ENCODE assay signal across 26 cellular contexts in genomic region chr17:1232786-1233185, GRCh38. TPM values are rescaled to one million over a fixed set of nuclear protein-coding genes. Genes with fewer than 3 reads are reported as not detected.
A peak's percentile ranks its signal among the peaks of the same experiment; 100 is the strongest.
DNase-seq lines count a peak whose midpoint lies in the region; TF ChIP-seq lines count a peak whose summit lies in the region.
"Had no signal": no experiment of that assay in that cellular context is flagged by ENCODE, and none has a peak within 500 bp of the region (broad histone marks: within the 10 kb centered on the region; RNA-seq: fewer than 3 reads in every experiment).

No MANE protein-coding gene starts in this region.

- H3K4me3 Mint-ChIP-seq in chondrocyte (ENCODE audit: unreplicated experiment): no peak overlapping the region
- H3K4me3 Mint-ChIP-seq in progenitor cell of endocrine pancreas (ENCODE audit: low read depth): no peak overlapping the region
- H3K4me3 Mint-ChIP-seq: activated naive CD4-positive, alpha-beta T cell treated with anti-CD3 and anti-CD28 coated beads for 36 hours; memory B cell had no signal

- H4K20me1 ChIP-seq in osteoblast (ENCODE audit: insufficient read depth, low read length): no peaks in the 10 kb centered on the region

- DNase-seq in CD1c-positive myeloid dendritic cell (ENCODE audit: extremely low spot score) (peak; percentile 39), HT1080 (ENCODE audit: low read depth) (peak; percentile 17), chondrocyte (ENCODE audit: low spot score) (no peak), osteoblast (ENCODE audit: insufficient read length, low spot score, missing footprints) (peak; percentile 94), germinal center (ENCODE audit: low spot score) (no peak), UCSD-AML1 (lab: John Stamatoyannopoulos, UW; ENCODE audit: unreplicated experiment) (no peak), NOMO-1 (lab: John Stamatoyannopoulos, UW; ENCODE audit: unreplicated experiment in 2 of 2) (no peak), progenitor cell of endocrine pancreas (ENCODE audit: low spot score, unreplicated experiment) (no peak)
- DNase-seq: activated CD4-positive, alpha-beta T cell treated with anti-CD3 and anti-CD28 coated beads, Interleukin-2, amount 50 U/mL, for 4 hours; activated naive CD4-positive, alpha-beta T cell treated with anti-CD3 and anti-CD28 coated beads for 36 hours; CD4-positive, CD25-positive, alpha-beta regulatory T cell; dermis blood vessel endothelial cell; GOT3; naive thymus-derived CD8-positive, alpha-beta T cell; NCI-H1048; NCI-H524 treated with DMSO at 0.1 percent for 48 hours; SHP77 treated with DMSO at 0.1 percent for 48 hours; small intestine; T-helper 1 cell had no signal

- H3K4me2 ChIP-seq in osteoblast (ENCODE audit: insufficient read depth, low read length): no peak overlapping the region
- H3K4me2 ChIP-seq: hepatocyte had no signal

- H3K27ac ChIP-seq in osteoblast (ENCODE audit: low read depth, low read length): no peak overlapping the region
- H3K27ac ChIP-seq: ascending aorta, hepatocyte, VCaP had no signal

- peaks cover 2% of the 10 kb centered on the region for H3K36me3 Mint-ChIP-seq in chondrocyte (ENCODE audit: low read depth)
- H3K36me3 Mint-ChIP-seq in progenitor cell of endocrine pancreas (ENCODE audit: insufficient read depth): peaks cover 2% of the 10 kb centered on the region
- H3K36me3 Mint-ChIP-seq: CD4-positive, CD25-positive, alpha-beta regulatory T cell; memory B cell had no signal

- peaks cover 10% of the 10 kb centered on the region for H3K4me1 ChIP-seq in osteoblast (ENCODE audit: insufficient read depth, low read length)

- H3K4me1 Mint-ChIP-seq in chondrocyte (ENCODE audit: low read depth) (peaks cover 26% of the 10 kb centered on the region), progenitor cell of endocrine pancreas (ENCODE audit: low read depth) (peaks cover 6% of the 10 kb centered on the region)

- H3K27ac Mint-ChIP-seq in chondrocyte (ENCODE audit: unreplicated experiment) (peak overlapping the region; percentile 28), progenitor cell of endocrine pancreas (no peak overlapping the region)
- H3K27ac Mint-ChIP-seq: activated naive CD4-positive, alpha-beta T cell treated with anti-CD3 and anti-CD28 coated beads for 36 hours; CD4-positive, CD25-positive, alpha-beta regulatory T cell; memory B cell had no signal

- TF ChIP-seq CTCF in chondrocyte (IDR thresholded peaks at IDR 0.05): no peak
- no peak for TF ChIP-seq CTCF in osteoblast (IDR thresholded peaks at IDR 0.05; ENCODE audit: extremely low read depth, low read depth, low read length)
- no peak for TF ChIP-seq CTCF in progenitor cell of endocrine pancreas (IDR thresholded peaks at IDR 0.05; ENCODE audit: unreplicated experiment)

- H3K9me3 ChIP-seq in osteoblast (ENCODE audit: low read depth, low read length): no peaks in the 10 kb centered on the region
- H3K9me3 ChIP-seq: ascending aorta had no signal

- H3K9me3 Mint-ChIP-seq in chondrocyte (ENCODE audit: low read depth) (no peaks in the 10 kb centered on the region), progenitor cell of endocrine pancreas (ENCODE audit: low read depth) (no peaks in the 10 kb centered on the region)
- H3K9me3 Mint-ChIP-seq: activated naive CD4-positive, alpha-beta T cell treated with anti-CD3 and anti-CD28 coated beads for 36 hours; memory B cell had no signal

- H3K27me3 ChIP-seq in osteoblast (ENCODE audit: insufficient read depth, low read length): peaks cover 40% of the 10 kb centered on the region

- no peaks in the 10 kb centered on the region for H3K36me3 ChIP-seq in osteoblast (ENCODE audit: insufficient read depth, low read length)
- H3K36me3 ChIP-seq: ascending aorta had no signal

- H3K79me2 ChIP-seq in osteoblast (ENCODE audit: insufficient read depth, low read length): no peaks in the 10 kb centered on the region
- H3K79me2 ChIP-seq: hepatocyte had no signal

- H3K4me3 ChIP-seq in osteoblast (ENCODE audit: insufficient read depth, low read length): no peak overlapping the region
- H3K4me3 ChIP-seq: ascending aorta, hepatocyte had no signal

- H2AFZ ChIP-seq in osteoblast (ENCODE audit: low read length): no peak overlapping the region
- H2AFZ ChIP-seq: hepatocyte had no signal

- H3K27me3 Mint-ChIP-seq in chondrocyte (ENCODE audit: low read depth): peaks cover 22% of the 10 kb centered on the region
- peaks cover 39% of the 10 kb centered on the region for H3K27me3 Mint-ChIP-seq in progenitor cell of endocrine pancreas

RNA-seq across cellular contexts. Expression of gene BHLHA9, which starts 37.5 kb away (rescaled TPM):
- total RNA-seq in HT1080 (2014; rRNA removed; shearing (Covaris generic)): not detected in 2 replicates
- not detected in 2 replicates for polyA plus RNA-seq in HT1080 (2015; cell fraction: cytosol; rRNA removed)
- polyA plus RNA-seq in HT1080 (2015; cell fraction: nucleus; rRNA removed): not detected in 2 replicates
- total RNA-seq in chondrocyte (not detected in 3 replicates), osteoblast (not detected in 2 replicates), progenitor cell of endocrine pancreas (not detected in 2 replicates)
- total RNA-seq: activated naive CD4-positive, alpha-beta T cell treated with anti-CD3 and anti-CD28 coated beads for 36 hours; ascending aorta; CD4-positive, CD25-positive, alpha-beta regulatory T cell; dermis blood vessel endothelial cell; hepatocyte; kidney epithelial cell; naive thymus-derived CD8-positive, alpha-beta T cell; posterior vena cava had no signal
- polyA plus RNA-seq: CD4-positive, CD25-positive, alpha-beta regulatory T cell; esophagus; hepatocyte; naive thymus-derived CD8-positive, alpha-beta T cell; small intestine had no signal

RNA-seq across cellular contexts. Expression of gene TRARG1, which starts 46.7 kb away (rescaled TPM):
- total RNA-seq in HT1080 (2014; rRNA removed; shearing (Covaris generic)): not detected in 2 replicates
- not detected in 2 replicates for polyA plus RNA-seq in HT1080 (2015; cell fraction: cytosol; rRNA removed)
- not detected in 2 replicates for polyA plus RNA-seq in HT1080 (2015; cell fraction: nucleus; rRNA removed)
- total RNA-seq in chondrocyte: not detected in 3 replicates
- total RNA-seq in osteoblast: not detected in 2 replicates
- not detected in 2 replicates for total RNA-seq in progenitor cell of endocrine pancreas
- total RNA-seq: activated naive CD4-positive, alpha-beta T cell treated with anti-CD3 and anti-CD28 coated beads for 36 hours; dermis blood vessel endothelial cell; hepatocyte; kidney epithelial cell; naive thymus-derived CD8-positive, alpha-beta T cell had no signal
- polyA plus RNA-seq: hepatocyte had no signal

RNA-seq across cellular contexts. Expression of gene ABR, which starts 53.0 kb away (rescaled TPM):
- 64.7 and 71.2 TPM in 2 replicates for total RNA-seq in HT1080 (2014; rRNA removed; shearing (Covaris generic))
- polyA plus RNA-seq in HT1080 (2015; cell fraction: cytosol; rRNA removed): 77.9 and 83.3 TPM in 2 replicates
- 115 and 122 TPM in 2 replicates for polyA plus RNA-seq in HT1080 (2015; cell fraction: nucleus; rRNA removed)
- total RNA-seq in chondrocyte (114 to 129 TPM (median 119 TPM) in 3 replicates), osteoblast (156 and 163 TPM in 2 replicates), progenitor cell of endocrine pancreas (61.0 and 64.6 TPM in 2 replicates)

Comparison
In these comparisons a context has a peak if more than half of its experiments do, and no peak if none do; other contexts are left out.
1. DNase-seq: peak in CD1c-positive myeloid dendritic cell (single experiment), HT1080 (single experiment) and osteoblast (single experiment); none in chondrocyte (single experiment), germinal center (single experiment), UCSD-AML1 (single experiment), NOMO-1 (0 of 2) and progenitor cell of endocrine pancreas (single experiment).